ENCODE assay signal across 11 cellular contexts in genomic region chr17:69314246-69315030, GRCh38. TPM values are rescaled to one million over a fixed set of nuclear protein-coding genes. Genes with fewer than 3 reads are reported as not detected.
DNase-seq lines count a peak whose midpoint lies in the region; ATAC-seq, FAIRE-seq and TF ChIP-seq lines count a peak whose summit lies in the region.
"Had no signal": no experiment of that assay in that cellular context is flagged by ENCODE, and none has a peak within 500 bp of the region (broad histone marks: within the 10 kb centered on the region; RNA-seq: fewer than 3 reads in every experiment).

No MANE protein-coding gene starts in this region.

- TF ChIP-seq POLR2A in thyroid gland (IDR thresholded peaks at IDR 0.05), result no peak

- H3K4me1 ChIP-seq in pancreas, result peaks cover 0 to 13% (median 3%) of the 10 kb centered on the region in 3 donors
- H3K4me1 ChIP-seq in thyroid gland, result peaks cover 6 to 8% of the 10 kb centered on the region in 2 donors

- H3K36me3 ChIP-seq in pancreas (peaks cover 0 to 2% (median 0%) of the 10 kb centered on the region in 3 donors), thyroid gland (no peaks in the 10 kb centered on the region)

- H3K27me3 ChIP-seq in pancreas (no peaks in the 10 kb centered on the region), thyroid gland (no peaks in the 10 kb centered on the region)
- H3K27me3 ChIP-seq: suprapubic skin had no signal

- no peak for FAIRE-seq in pancreas (lab: Jason Lieb, UNC)

- no peaks in the 10 kb centered on the region for H3K9me3 ChIP-seq in pancreas
- H3K9me3 ChIP-seq in thyroid gland, result no peaks in the 10 kb centered on the region
- H3K9me3 ChIP-seq: suprapubic skin had no signal

- H3K27ac ChIP-seq in pancreas, result no peak overlapping the region
- H3K27ac ChIP-seq in thyroid gland, result no peak overlapping the region
- H3K27ac ChIP-seq: HL-60, suprapubic skin had no signal

- POLR2A ChIA-PET in HEK293T (lab: Yijun Ruan, JAX), result interaction anchor here (2.8 kb wide), 1 partner anchor 12 kb away, joined by 14 read pairs; the partner anchor contains the start of gene ABCA5

- WGBS in pancreas, 2 donors, result 21 to 24% methylated on average over 6 of the region's 6 CpGs
- 55 to 63% methylated on average over 6 of the region's 6 CpGs for WGBS in thyroid gland, 2 donors

- CTCF ChIA-PET in HEK293T (lab: Yijun Ruan, JAX), result interaction anchor here (0.6 kb wide), 1 partner anchor 27 kb away, joined by 4 read pairs; no protein-coding TSS in a partner anchor

- ATAC-seq in pancreas, result peak; percentile 28 to 72 (median 62)

- no peak for TF ChIP-seq CTCF in choroid plexus epithelial cell (conservative IDR thresholded peaks at IDR 0.05; ENCODE audit: low read depth, low read length)
- no peak for TF ChIP-seq CTCF in pancreas (IDR thresholded peaks at IDR 0.05)
- no peak for TF ChIP-seq CTCF in thyroid gland (IDR thresholded peaks at IDR 0.05)

- no peak overlapping the region for H3K4me3 ChIP-seq in choroid plexus epithelial cell (ENCODE audit: low read depth, low read length)
- H3K4me3 ChIP-seq in pancreas, result no peak overlapping the region
- no peak overlapping the region for H3K4me3 ChIP-seq in thyroid gland (replicated peaks in 1 of 3)
- H3K4me3 ChIP-seq: suprapubic skin had no signal

- intact Hi-C loops in pancreas (cut with DNase I) (no loop called here), thyroid gland (cut with DNase I) (no loop called here)

- DNase-seq in HEK293T (ENCODE audit: extremely low spot score) (peak; percentile 6), NCI-H510A (lab: John Stamatoyannopoulos, UW) (peak; percentile 31), choroid plexus epithelial cell (ENCODE audit: low read depth) (peak; percentile 23), pancreas (no peak), activated gamma-delta T cell treated with Interleukin-2 at 50 U/mL for 16 hours (no peak), thyroid gland (no peak), occipital lobe (lab: John Stamatoyannopoulos, UW) (no peak)
- DNase-seq in activated T-cell treated with anti-CD3 and anti-CD28 coated beads, Interleukin-2, amount 50 U/mL, for 1 hour, result no peak
- DNase-seq: CD4-positive, alpha-beta memory T cell had no signal

TF ChIP-seq in HEK293T, 16 proteins besides CTCF, POLR2A, EP300 and RAD21:
- no peak for TF ChIP-seq TARDBP (IDR thresholded peaks at IDR 0.05)
- TF ChIP-seq SP1 (IDR thresholded peaks at IDR 0.05), result no peak
- TF ChIP-seq FOXM1 (IDR thresholded peaks at IDR 0.05; ENCODE audit: borderline replicate concordance), result no peak
- TF ChIP-seq ZNF384 (IDR thresholded peaks at IDR 0.05), result no peak
- no peak for TF ChIP-seq FOXK2 (IDR thresholded peaks at IDR 0.05)
- TF ChIP-seq NFRKB (IDR thresholded peaks at IDR 0.05), result no peak
- no peak for TF ChIP-seq LEF1 (IDR thresholded peaks at IDR 0.05; ENCODE audit: borderline replicate concordance)
- TF ChIP-seq ELF4 (IDR thresholded peaks at IDR 0.05), result no peak
- TF ChIP-seq BHLHE40 (IDR thresholded peaks at IDR 0.05; ENCODE audit: borderline replicate concordance), result no peak
- TF ChIP-seq L3MBTL2 (conservative IDR thresholded peaks at IDR 0.05), result no peak
- no peak for TF ChIP-seq CTBP1 (IDR thresholded peaks at IDR 0.05; ENCODE audit: borderline replicate concordance)
- no peak for TF ChIP-seq FOXA1 (IDR thresholded peaks at IDR 0.05)
- TF ChIP-seq, protein P1, sequence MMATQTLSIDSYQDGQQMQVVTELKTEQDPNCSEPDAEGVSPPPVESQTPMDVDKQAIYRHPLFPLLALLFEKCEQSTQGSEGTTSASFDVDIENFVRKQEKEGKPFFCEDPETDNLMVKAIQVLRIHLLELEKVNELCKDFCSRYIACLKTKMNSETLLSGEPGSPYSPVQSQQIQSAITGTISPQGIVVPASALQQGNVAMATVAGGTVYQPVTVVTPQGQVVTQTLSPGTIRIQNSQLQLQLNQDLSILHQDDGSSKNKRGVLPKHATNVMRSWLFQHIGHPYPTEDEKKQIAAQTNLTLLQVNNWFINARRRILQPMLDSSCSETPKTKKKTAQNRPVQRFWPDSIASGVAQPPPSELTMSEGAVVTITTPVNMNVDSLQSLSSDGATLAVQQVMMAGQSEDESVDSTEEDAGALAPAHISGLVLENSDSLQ (IDR thresholded peaks at IDR 0.05), result no peak
- no peak for TF ChIP-seq HDGF (IDR thresholded peaks at IDR 0.05; ENCODE audit: borderline replicate concordance)
- no peak for TF ChIP-seq ARNT (IDR thresholded peaks at IDR 0.05)
- no peak for TF ChIP-seq SUZ12 (IDR thresholded peaks at IDR 0.05)
TF ChIP-seq in HEK293T: peak in this region for 0.

RNA-seq across cellular contexts. Expression of gene ABCA5, which starts 12.5 kb away (rescaled TPM):
- total RNA-seq in pancreas, result 10 to 100 TPM; 20.7 to 52.7 (median 37.2) TPM
- polyA plus RNA-seq in pancreas, result 10 to 100 TPM; 55.5 to 55.9 TPM
- total RNA-seq in thyroid gland, result 10 to 100 TPM; 39.2 to 69.0 (median 52.3) TPM
- 72.1 TPM for total RNA-seq in occipital lobe

Comparison
In these comparisons a context has a peak if more than half of its experiments do, and no peak if none do; other contexts are left out.
1. DNase-seq: peak in HEK293T (single experiment), NCI-H510A (single experiment) and choroid plexus epithelial cell (single experiment); none in pancreas (0 of 6), activated gamma-delta T cell treated with Interleukin-2 at 50 U/mL for 16 hours (single experiment), thyroid gland (0 of 2), activated T-cell treated with anti-CD3 and anti-CD28 coated beads, Interleukin-2, amount 50 U/mL, for 1 hour (single experiment) and occipital lobe (single experiment).